1 cellular context compared by ENCODE assay signal in the genomic region with DNA sequence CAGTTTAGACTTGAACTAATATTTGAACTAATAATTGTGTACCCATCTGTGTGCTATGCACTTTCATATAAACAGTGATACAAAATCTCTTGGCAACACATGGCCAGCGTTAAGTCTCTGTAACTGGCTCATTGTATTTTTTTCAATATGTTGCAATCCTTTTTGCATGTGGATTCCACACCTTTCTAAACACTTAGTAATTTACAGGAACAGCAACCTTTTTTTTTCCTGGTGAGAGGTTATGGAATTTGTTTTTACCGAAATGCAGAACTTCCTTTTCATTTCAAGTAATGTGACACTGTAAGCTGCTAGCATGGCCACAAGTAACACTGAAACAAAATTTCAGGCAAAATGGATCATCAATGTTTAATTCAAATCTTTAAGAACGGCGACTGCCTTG.
TF ChIP-seq lines count a peak whose summit lies in the region.

No MANE protein-coding gene starts in this region.

TF ChIP-seq in HepG2, 621 proteins besides CTCF, POLR2A, EP300 and RAD21:
- TF ChIP-seq ZIK1 (CRISPR knock-in tag; IDR thresholded peaks at IDR 0.05; ENCODE audit: borderline replicate concordance, low read depth) (no peak), CEBPB (IDR thresholded peaks at IDR 0.05; ENCODE audit: borderline replicate concordance, low read depth, low read length) (peak; percentile 51; the same call in 1 of the 2 replicates)
